9 cellular contexts compared by ENCODE assay signal in genomic region chr14:76644875-76645518, GRCh38.
DNase-seq lines count a peak whose midpoint lies in the region; ATAC-seq and TF ChIP-seq lines count a peak whose summit lies in the region.
"Had no signal": no experiment of that assay in that cellular context is flagged by ENCODE, and none has a peak within 500 bp of the region (broad histone marks: within the 10 kb centered on the region; RNA-seq: fewer than 3 reads in every experiment).

No MANE protein-coding gene starts in this region.

- no peak overlapping the region for H3K27ac Mint-ChIP-seq in activated naive CD4-positive, alpha-beta T cell treated with anti-CD3 and anti-CD28 coated beads, Interleukin-2, amount 10 ng/mL, durations not matched to agents 7 days and 5 days
- H3K27ac Mint-ChIP-seq in WTC11 (no peak overlapping the region), immature natural killer cell (no peak overlapping the region)
- H3K27ac Mint-ChIP-seq in effector memory CD8-positive, alpha-beta T cell: no peak overlapping the region
- H3K27ac Mint-ChIP-seq: dendritic cell treated with granulocyte-macrophage colony-stimulating factor and Interleukin-4, amounts not matched to agents 40 ng/mL and 50 ng/mL, for 4 days had no signal

- peak; percentile 25 for DNase-seq in activated naive CD4-positive, alpha-beta T cell treated with anti-CD3 and anti-CD28 coated beads, Interleukin-2, amount 10 ng/mL, durations not matched to agents 7 days and 5 days
- no peak for DNase-seq in activated naive CD4-positive, alpha-beta T cell (lab: John Stamatoyannopoulos, UW)
- peak; percentile 23 for DNase-seq in MV-4-11 (lab: John Stamatoyannopoulos, UW)
- peak; percentile 79 for DNase-seq in WTC11 (ENCODE audit: low spot score)
- DNase-seq in iPS-NIHi7 (ENCODE audit: extremely low spot score): peak; percentile 86
- DNase-seq in effector memory CD8-positive, alpha-beta T cell: no peak
- no peak for DNase-seq in activated T-cell treated with anti-CD3 and anti-CD28 coated beads, Interleukin-2, amount 50 U/mL, for 1 hour
- no peak for DNase-seq in immature natural killer cell

- CTCF ChIA-PET in activated naive CD4-positive, alpha-beta T cell treated with anti-CD3 and anti-CD28 coated beads, Interleukin-2, amount 10 ng/mL, durations not matched to agents 7 days and 5 days (lab: Charles Lee): interaction anchor here (0.8 to 1.4 kb wide), 2 partner anchors 18 to 189 kb away, joined by 4 to 5 read pairs; no protein-coding TSS in a partner anchor
- CTCF ChIA-PET in WTC11 (lab: Charles Lee): interaction anchor here (0.6 to 3.1 kb wide), 14 partner anchors 18 to 594 kb away, joined by 3 to 12 read pairs (median 5); no protein-coding TSS in a partner anchor

- H3K36me3 Mint-ChIP-seq in activated naive CD4-positive, alpha-beta T cell treated with anti-CD3 and anti-CD28 coated beads, Interleukin-2, amount 10 ng/mL, durations not matched to agents 7 days and 5 days: no peaks in the 10 kb centered on the region
- H3K36me3 Mint-ChIP-seq in WTC11 (no peaks in the 10 kb centered on the region), immature natural killer cell (no peaks in the 10 kb centered on the region)
- no peaks in the 10 kb centered on the region for H3K36me3 Mint-ChIP-seq in effector memory CD8-positive, alpha-beta T cell (ENCODE audit: insufficient read depth)

- peak; percentile 85 for ATAC-seq in WTC11
- ATAC-seq in effector memory CD8-positive, alpha-beta T cell (replicated peaks): no peak

- H3K4me3 Mint-ChIP-seq in activated naive CD4-positive, alpha-beta T cell treated with anti-CD3 and anti-CD28 coated beads, Interleukin-2, amount 10 ng/mL, durations not matched to agents 7 days and 5 days: no peak overlapping the region
- no peak overlapping the region for H3K4me3 Mint-ChIP-seq in WTC11
- no peak overlapping the region for H3K4me3 Mint-ChIP-seq in effector memory CD8-positive, alpha-beta T cell
- no peak overlapping the region for H3K4me3 Mint-ChIP-seq in immature natural killer cell
- H3K4me3 Mint-ChIP-seq: dendritic cell treated with granulocyte-macrophage colony-stimulating factor and Interleukin-4, amounts not matched to agents 40 ng/mL and 50 ng/mL, for 4 days had no signal

- no peaks in the 10 kb centered on the region for H3K9me3 Mint-ChIP-seq in activated naive CD4-positive, alpha-beta T cell treated with anti-CD3 and anti-CD28 coated beads, Interleukin-2, amount 10 ng/mL, durations not matched to agents 7 days and 5 days
- no peaks in the 10 kb centered on the region for H3K9me3 Mint-ChIP-seq in WTC11
- H3K9me3 Mint-ChIP-seq in effector memory CD8-positive, alpha-beta T cell: no peaks in the 10 kb centered on the region
- H3K9me3 Mint-ChIP-seq in immature natural killer cell: no peaks in the 10 kb centered on the region
- H3K9me3 Mint-ChIP-seq: dendritic cell treated with granulocyte-macrophage colony-stimulating factor and Interleukin-4, amounts not matched to agents 40 ng/mL and 50 ng/mL, for 4 days had no signal

- POLR2A ChIA-PET in WTC11 (lab: Charles Lee): no interaction called here

- H3K4me1 Mint-ChIP-seq in activated naive CD4-positive, alpha-beta T cell treated with anti-CD3 and anti-CD28 coated beads, Interleukin-2, amount 10 ng/mL, durations not matched to agents 7 days and 5 days: no peaks in the 10 kb centered on the region
- H3K4me1 Mint-ChIP-seq in WTC11 (peaks cover 13% of the 10 kb centered on the region), immature natural killer cell (no peaks in the 10 kb centered on the region)
- H3K4me1 Mint-ChIP-seq in effector memory CD8-positive, alpha-beta T cell (ENCODE audit: low read depth in 2 of 2): no peaks in the 10 kb centered on the region

- TF ChIP-seq CTCF in WTC11 (IDR thresholded peaks at IDR 0.05): peak; percentile 44; the same call in 1 of the 2 replicates

- H3K27me3 Mint-ChIP-seq in activated naive CD4-positive, alpha-beta T cell treated with anti-CD3 and anti-CD28 coated beads, Interleukin-2, amount 10 ng/mL, durations not matched to agents 7 days and 5 days: peaks cover 23% of the 10 kb centered on the region
- H3K27me3 Mint-ChIP-seq in WTC11 (ENCODE audit: low read depth) (no peaks in the 10 kb centered on the region), immature natural killer cell (ENCODE audit: low read depth in 3 of 3) (peaks cover 0 to 4% (median 4%) of the 10 kb centered on the region in 3 donors)
- H3K27me3 Mint-ChIP-seq in effector memory CD8-positive, alpha-beta T cell: peaks cover 39 to 55% of the 10 kb centered on the region in 2 donors

TF ChIP-seq in WTC11, 78 proteins besides CTCF, POLR2A, EP300 and RAD21:
- 0 out of 2 replicates have a peak, but pooled peaks have one; percentile 52 for TF ChIP-seq CREM (CRISPR knock-in tag; IDR thresholded peaks at IDR 0.05)
- TF ChIP-seq PRRX2 (CRISPR knock-in tag; IDR thresholded peaks at IDR 0.05): 0 out of 2 replicates have a peak, but pooled peaks have one; percentile 21
- TF ChIP-seq ZNF423 (CRISPR knock-in tag; IDR thresholded peaks at IDR 0.05): peak; percentile 83
- no peak for TF ChIP-seq ZBTB43 (CRISPR knock-in tag; IDR thresholded peaks at IDR 0.05)
TF ChIP-seq in WTC11: peak in this region for 3.

Comparison
In these comparisons a context has a peak if more than half of its experiments do, and no peak if none do; other contexts are left out.
1. DNase-seq: peak in activated naive CD4-positive, alpha-beta T cell treated with anti-CD3 and anti-CD28 coated beads, Interleukin-2, amount 10 ng/mL, durations not matched to agents 7 days and 5 days (single experiment), MV-4-11 (single experiment), WTC11 (single experiment) and iPS-NIHi7 (single experiment); none in activated naive CD4-positive, alpha-beta T cell (0 of 4), effector memory CD8-positive, alpha-beta T cell (0 of 3), activated T-cell treated with anti-CD3 and anti-CD28 coated beads, Interleukin-2, amount 50 U/mL, for 1 hour (single experiment) and immature natural killer cell (0 of 3).